In genomic region chr9:94865599-94866456, GRCh38 we compare ENCODE assay signal across 9 cellular contexts.
DNase-seq lines count a peak whose midpoint lies in the region; ATAC-seq, FAIRE-seq and TF ChIP-seq lines count a peak whose summit lies in the region.
"Had no signal": no experiment of that assay in that cellular context is flagged by ENCODE, and none has a peak within 500 bp of the region (broad histone marks: within the 10 kb centered on the region; RNA-seq: fewer than 3 reads in every experiment).

No MANE protein-coding gene starts in this region.

- no peaks in the 10 kb centered on the region for H3K36me3 ChIP-seq in left ventricle myocardium inferior

- no peak overlapping the region for H3K27ac ChIP-seq in H9 (ENCODE audit: insufficient read length, low read depth, low read length)
- peak overlapping the region; percentile 94 for H3K27ac ChIP-seq in left ventricle myocardium inferior (replicated peaks)

- no peaks in the 10 kb centered on the region for H3K79me2 ChIP-seq in H9 (ENCODE audit: insufficient read depth, low read length)

- DNase-seq in H9 (no peak), left ventricle myocardium inferior (peak; percentile 37), sciatic nerve (ENCODE audit: low spot score) (no peak), GM12892 (ENCODE audit: insufficient read length) (no peak)
- no peak for DNase-seq in activated naive CD4-positive, alpha-beta T cell treated with anti-CD3 and anti-CD28 coated beads, Interleukin-2, amount 10 ng/mL, durations not matched to agents 7 days and 5 days
- DNase-seq in activated CD4-positive, alpha-beta T cell treated with anti-CD3 and anti-CD28 coated beads for 1 hour: no peak
- DNase-seq: NCI-H446 had no signal

- H3K9me3 ChIP-seq in H9 (ENCODE audit: control insufficient read depth, low read depth, low read length): no peaks in the 10 kb centered on the region
- no peaks in the 10 kb centered on the region for H3K9me3 ChIP-seq in left ventricle myocardium inferior (replicated peaks)

- no peaks in the 10 kb centered on the region for H3K23me2 ChIP-seq in H9 (ENCODE audit: insufficient read length, low read depth, low read length, poor library complexity, severe bottlenecking)

- no peak overlapping the region for H3K9ac ChIP-seq in H9 (ENCODE audit: extremely low read depth, insufficient read length, low read length)

- no peak overlapping the region for H2BK120ac ChIP-seq in H9 (ENCODE audit: low read depth, low read length, poor library complexity, severe bottlenecking)

- H2AFZ ChIP-seq in H9 (ENCODE audit: low read length): no peak overlapping the region

- no peak overlapping the region for H3K4ac ChIP-seq in H9 (ENCODE audit: low read depth, low read length)

- ATAC-seq in SK-N-SH treated with all-trans-retinoic acid at 6 μM for 48 hours (peak; percentile 42; the same call in 2 of the 3 replicates), sciatic nerve (peak; percentile 53), HG03108 (IDR thresholded peaks at IDR 0.05; ENCODE audit: unreplicated experiment) (no peak)

- no peak overlapping the region for H4K91ac ChIP-seq in H9 (ENCODE audit: insufficient read length, low read depth, low read length)

- no CpG with 5 or more reads among the region's 9 CpGs for WGBS in H9 (ENCODE audit: extremely low coverage, insufficient read length, low lambda C conversion rate)

- no peaks in the 10 kb centered on the region for H3K9me3 Mint-ChIP-seq in H9
- peaks cover under 1% of the 10 kb centered on the region for H3K9me3 Mint-ChIP-seq in activated naive CD4-positive, alpha-beta T cell treated with anti-CD3 and anti-CD28 coated beads, Interleukin-2, amount 10 ng/mL, durations not matched to agents 7 days and 5 days

- CTCF ChIA-PET in activated naive CD4-positive, alpha-beta T cell treated with anti-CD3 and anti-CD28 coated beads, Interleukin-2, amount 10 ng/mL, durations not matched to agents 7 days and 5 days (lab: Charles Lee): no interaction called here

- H2BK15ac ChIP-seq in H9 (ENCODE audit: low read depth, low read length): no peak overlapping the region

- H2BK5ac ChIP-seq in H9 (ENCODE audit: insufficient read length, low read length): no peak overlapping the region

- no peak overlapping the region for H2BK20ac ChIP-seq in H9 (ENCODE audit: low read depth, low read length, poor library complexity, severe bottlenecking)

- no peaks in the 10 kb centered on the region for H4K20me1 ChIP-seq in H9 (ENCODE audit: control insufficient read depth, insufficient read depth, insufficient read length)

- H3K4me1 ChIP-seq in H9 (ENCODE audit: insufficient read depth, low read length): peaks cover 5% of the 10 kb centered on the region
- peaks cover 74% of the 10 kb centered on the region for H3K4me1 ChIP-seq in left ventricle myocardium inferior

- H3K56ac ChIP-seq in H9 (ENCODE audit: insufficient read length, low read depth, low read length): no peak overlapping the region

- TF ChIP-seq CTCF in H9 (conservative IDR thresholded peaks at IDR 0.05) (no peak), left ventricle myocardium inferior (IDR thresholded peaks at IDR 0.05; ENCODE audit: borderline replicate concordance) (no peak)

- no peak overlapping the region for H3K4me3 Mint-ChIP-seq in H9
- no peak overlapping the region for H3K4me3 Mint-ChIP-seq in activated naive CD4-positive, alpha-beta T cell treated with anti-CD3 and anti-CD28 coated beads, Interleukin-2, amount 10 ng/mL, durations not matched to agents 7 days and 5 days

- H3T11ph ChIP-seq in H9 (ENCODE audit: low read length): no peak overlapping the region

- H4K5ac ChIP-seq in H9 (ENCODE audit: insufficient read length, low read depth, low read length): no peak overlapping the region

- H3K14ac ChIP-seq in H9 (ENCODE audit: insufficient read depth, low read length): no peak overlapping the region

- peak overlapping the region; percentile 24 to 44 (median 27); a peak in 3 of 7 replicates for H3K27ac Mint-ChIP-seq in H9
- no peak overlapping the region for H3K27ac Mint-ChIP-seq in activated naive CD4-positive, alpha-beta T cell treated with anti-CD3 and anti-CD28 coated beads, Interleukin-2, amount 10 ng/mL, durations not matched to agents 7 days and 5 days

- no peak overlapping the region for H3K4me2 ChIP-seq in H9 (ENCODE audit: insufficient read depth, insufficient read length, low read length)

- H3K79me1 ChIP-seq in H9 (ENCODE audit: insufficient read depth, low read depth, low read length, poor library complexity, severe bottlenecking): no peaks in the 10 kb centered on the region

- H2AK5ac ChIP-seq in H9 (ENCODE audit: insufficient read length, low read length): no peak overlapping the region

- intact Hi-C loops in left ventricle myocardium inferior (cut with micrococcal nuclease): loop anchor here (5.0 to 10.0 kb wide), 2 partner anchors 81 to 141 kb away; no protein-coding TSS in a partner anchor
- intact Hi-C loops in sciatic nerve (cut with DNase I): no loop called here

- H3K27me3 ChIP-seq in H9 (ENCODE audit: insufficient read depth, low read length): no peaks in the 10 kb centered on the region
- no peaks in the 10 kb centered on the region for H3K27me3 ChIP-seq in left ventricle myocardium inferior (ENCODE audit: low read depth)

- H3K4me1 Mint-ChIP-seq in H9: peaks cover 18 to 27% of the 10 kb centered on the region in 2 experiments
- peaks cover 47% of the 10 kb centered on the region for H3K4me1 Mint-ChIP-seq in activated naive CD4-positive, alpha-beta T cell treated with anti-CD3 and anti-CD28 coated beads, Interleukin-2, amount 10 ng/mL, durations not matched to agents 7 days and 5 days

- no peak overlapping the region for H2BK12ac ChIP-seq in H9 (ENCODE audit: insufficient read length, low read depth, low read length)

- H4K8ac ChIP-seq in H9 (replicated peaks; ENCODE audit: insufficient read length, low read depth, low read length): no peak overlapping the region

- no peaks in the 10 kb centered on the region for H3K36me3 Mint-ChIP-seq in H9 (ENCODE audit: insufficient read depth in 1 of 3, low read depth in 3 of 3)
- peaks cover 7% of the 10 kb centered on the region for H3K36me3 Mint-ChIP-seq in activated naive CD4-positive, alpha-beta T cell treated with anti-CD3 and anti-CD28 coated beads, Interleukin-2, amount 10 ng/mL, durations not matched to agents 7 days and 5 days

- peaks cover under 1% of the 10 kb centered on the region; the same call in 1 of the 2 replicates for H3K27me3 Mint-ChIP-seq in H9 (ENCODE audit: low read depth)
- peaks cover 3% of the 10 kb centered on the region for H3K27me3 Mint-ChIP-seq in activated naive CD4-positive, alpha-beta T cell treated with anti-CD3 and anti-CD28 coated beads, Interleukin-2, amount 10 ng/mL, durations not matched to agents 7 days and 5 days

- no peak overlapping the region for H3K18ac ChIP-seq in H9 (ENCODE audit: insufficient read length, low read depth, low read length)

- H3K4me3 ChIP-seq in left ventricle myocardium inferior: peak overlapping the region; percentile 20

- no peak overlapping the region for H3K23ac ChIP-seq in H9 (ENCODE audit: insufficient read length, low read depth, low read length)

- FAIRE-seq in GM12892 (lab: Jason Lieb, UNC): no peak

- no peak for TF ChIP-seq POLR2A in GM12892 (IDR thresholded peaks at IDR 0.05; ENCODE audit: low read depth, low read length)

TF ChIP-seq in SK-N-SH treated with all-trans-retinoic acid at 6 μM for 48 hours, 23 proteins besides CTCF, POLR2A, EP300 and RAD21 (continues in another document):
- TF ChIP-seq ZFP3 (CRISPR knock-in tag; IDR thresholded peaks at IDR 0.05) (no peak; the same call in 1 of the 2 replicates), ZNF70 (CRISPR knock-in tag; IDR thresholded peaks at IDR 0.05) (no peak), TCF4 (CRISPR knock-in tag; IDR thresholded peaks at IDR 0.05; ENCODE audit: borderline replicate concordance) (peak; percentile 60), ZC3H10 (CRISPR knock-in tag; IDR thresholded peaks at IDR 0.05) (peak; percentile 65; the same call in 1 of the 2 replicates), POU6F1 (CRISPR knock-in tag; IDR thresholded peaks at IDR 0.05; ENCODE audit: borderline replicate concordance, low read depth) (no peak), RARB (CRISPR knock-in tag; IDR thresholded peaks at IDR 0.05) (no peak), SNAI2 (CRISPR knock-in tag; IDR thresholded peaks at IDR 0.05) (peak; percentile 84), OSR1 (CRISPR knock-in tag; IDR thresholded peaks at IDR 0.05) (no peak), GLIS3 (CRISPR knock-in tag; IDR thresholded peaks at IDR 0.05) (peak; percentile 39; the same call in 1 of the 2 replicates), TOX (CRISPR knock-in tag; IDR thresholded peaks at IDR 0.05; ENCODE audit: borderline replicate concordance) (no peak), PATZ1 (CRISPR knock-in tag; IDR thresholded peaks at IDR 0.05; ENCODE audit: borderline replicate concordance) (no peak)
